Comparison of ENCODE assay signal across 8 cellular contexts in genomic region chr1:150487763-150488115, GRCh38. TPM values are rescaled to one million over a fixed set of nuclear protein-coding genes. Genes with fewer than 3 reads are reported as not detected.
A peak's percentile ranks its signal among the peaks of the same experiment; 100 is the strongest.
DNase-seq lines count a peak whose midpoint lies in the region; ATAC-seq and TF ChIP-seq lines count a peak whose summit lies in the region.

No MANE protein-coding gene starts in this region.

- WGBS in trophoblast cell (ENCODE audit: extremely low coverage, insufficient coverage, insufficient read length) = no CpG with 5 or more reads among the region's 7 CpGs

- TF ChIP-seq CTCF in Peyer's patch (IDR thresholded peaks at IDR 0.05) (no peak), epithelial cell of proximal tubule (conservative IDR thresholded peaks at IDR 0.05; ENCODE audit: low read depth, low read length) (no peak)

- H3K79me1 ChIP-seq in trophoblast cell (ENCODE audit: low read length) = peaks cover 4% of the 10 kb centered on the region

- peak overlapping the region; percentile 72 for H3K9ac ChIP-seq in trophoblast cell (ENCODE audit: low read length)

- H2BK12ac ChIP-seq in trophoblast cell (ENCODE audit: low read length) = no peak overlapping the region

- TF ChIP-seq POLR2A in Peyer's patch (IDR thresholded peaks at IDR 0.05) = no peak

- peak overlapping the region; percentile 45 for H4K91ac ChIP-seq in trophoblast cell (ENCODE audit: low read depth, low read length)

- H3K27me3 ChIP-seq in Peyer's patch (no peaks in the 10 kb centered on the region), trophoblast cell (ENCODE audit: insufficient read depth, low read length) (no peaks in the 10 kb centered on the region)

- H3K14ac ChIP-seq in trophoblast cell (ENCODE audit: low read length) = peak overlapping the region; percentile 18

- H3K23ac ChIP-seq in trophoblast cell (ENCODE audit: low read length) = no peak overlapping the region

- no peak overlapping the region for H2AK5ac ChIP-seq in trophoblast cell (ENCODE audit: low read length)

- H3K18ac ChIP-seq in trophoblast cell (ENCODE audit: low read length) = peak overlapping the region; percentile 11

- H2BK5ac ChIP-seq in trophoblast cell (ENCODE audit: low read depth, low read length, poor library complexity) = no peak overlapping the region

- peak; percentile 27 for DNase-seq in ELR (ENCODE audit: low read depth)
- peak in 1 of 3 donors; percentile 42 for DNase-seq in Peyer's patch
- DNase-seq in epithelial cell of proximal tubule (ENCODE audit: low read depth) = no peak
- no peak for DNase-seq in trophoblast cell
- no peak for DNase-seq in NK-92 treated with Interleukin-12 subunit alpha and Interleukin-12 subunit beta, amount 100 ng/mL, for 24 hours (lab: John Stamatoyannopoulos, UW)
- no peak for DNase-seq in stimulated activated naive CD4-positive, alpha-beta T cell treated with Interleukin-2 at 50 U/mL for 16 hours (lab: John Stamatoyannopoulos, UW)
- no peak for DNase-seq in AG08395 (ENCODE audit: low spot score)

- no peaks in the 10 kb centered on the region for H3K9me3 ChIP-seq in Peyer's patch
- no peaks in the 10 kb centered on the region for H3K9me3 ChIP-seq in trophoblast cell (ENCODE audit: insufficient read depth, low read depth, low read length)

- H4K8ac ChIP-seq in trophoblast cell (ENCODE audit: low read depth, low read length) = peak overlapping the region; percentile 92

- ATAC-seq in GM19463 (IDR thresholded peaks at IDR 0.05; ENCODE audit: unreplicated experiment) = no peak

- H4K12ac ChIP-seq in trophoblast cell (ENCODE audit: low read depth, low read length) = peak overlapping the region; percentile 92

- peak overlapping the region; percentile 91 for H3K4me2 ChIP-seq in trophoblast cell (ENCODE audit: low read length)

- H3K4me3 ChIP-seq in Peyer's patch (peak overlapping the region; percentile 68 to 87 (median 72)), epithelial cell of proximal tubule (ENCODE audit: low read depth, low read length) (peak overlapping the region; percentile 78), trophoblast cell (ENCODE audit: low read depth, low read length) (peak overlapping the region; percentile 86)

- peak overlapping the region; percentile 73 for H2AFZ ChIP-seq in trophoblast cell (ENCODE audit: insufficient read depth, low read length, poor library complexity)

- H3K4me1 ChIP-seq in Peyer's patch = peaks cover 0 to 7% (median 2%) of the 10 kb centered on the region in 4 donors
- H3K4me1 ChIP-seq in trophoblast cell (ENCODE audit: control insufficient read depth in 1 of 2, insufficient read depth in 2 of 2, low read length in 2 of 2) = peaks cover 4 to 6% of the 10 kb centered on the region in 2 experiments

- H3K4ac ChIP-seq in trophoblast cell (ENCODE audit: low read depth, low read length) = peak overlapping the region; percentile 49

- H2BK120ac ChIP-seq in trophoblast cell (ENCODE audit: insufficient read depth, low read length, poor library complexity) = no peak overlapping the region

- H3K27ac ChIP-seq in Peyer's patch = peak overlapping the region; percentile 45 to 89 (median 80)
- H3K27ac ChIP-seq in trophoblast cell (ENCODE audit: low read depth, low read length) = no peak overlapping the region

- H3K36me3 ChIP-seq in Peyer's patch (peaks cover 0 to 25% (median 0%) of the 10 kb centered on the region in 3 donors), trophoblast cell (ENCODE audit: control insufficient read depth in 1 of 2, insufficient read depth in 2 of 2, low read length in 2 of 2) (peaks cover 13 to 17% of the 10 kb centered on the region in 2 experiments)

- peaks cover 3% of the 10 kb centered on the region for H3K79me2 ChIP-seq in trophoblast cell (ENCODE audit: control insufficient read depth, insufficient read depth, low read length, poor library complexity)

RNA-seq across cellular contexts. Expression of gene TARS2, which starts 0.5 kb away (rescaled TPM):
- 10 to 100 TPM in 3 of 4 donors, 1 to 10 TPM in 1; 7.7 to 15.4 (median 12.3) TPM for total RNA-seq in Peyer's patch
- total RNA-seq in epithelial cell of proximal tubule = 20.5 and 23.9 TPM in 2 replicates
- polyA plus RNA-seq in trophoblast cell (2013) = 10.1 and 11.0 TPM in 2 replicates

RNA-seq across cellular contexts. Expression of gene ECM1, which starts 20.2 kb away (rescaled TPM):
- total RNA-seq in Peyer's patch (10 to 100 TPM in 2 of 4 donors, 1 to 10 TPM in 2; 1.4 to 11.6 (median 9.6) TPM), epithelial cell of proximal tubule (5.7 and 13.1 TPM in 2 replicates)
- polyA plus RNA-seq in trophoblast cell (2013) = 10.8 and 11.8 TPM in 2 replicates

RNA-seq across cellular contexts. Expression of gene FALEC, which starts 27.8 kb away (rescaled TPM):
- total RNA-seq in Peyer's patch (not detected), epithelial cell of proximal tubule (not detected in 2 replicates)
- polyA plus RNA-seq in trophoblast cell (2013) = 0.14 TPM in 1 of 2 replicates, not detected in the other
